Comparison of ENCODE assay signal across 16 cellular contexts in the genomic region with DNA sequence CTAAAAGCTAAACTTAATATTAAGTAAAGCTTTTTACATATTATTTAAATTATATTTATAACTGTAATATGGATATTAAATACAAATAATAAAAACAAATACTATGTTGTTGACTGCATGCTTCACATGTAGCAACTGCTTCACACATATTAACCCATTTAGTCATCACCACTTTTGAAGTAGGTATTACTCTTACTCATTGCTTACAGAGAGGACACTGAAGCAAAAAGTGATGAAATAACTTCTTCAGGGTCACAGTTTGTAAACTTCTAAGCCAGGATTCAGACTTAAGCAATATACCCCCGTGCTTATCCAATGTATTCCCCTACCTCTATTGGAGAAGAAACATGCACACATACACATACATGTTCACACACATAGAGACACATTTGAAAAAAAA.
A peak's percentile ranks its signal among the peaks of the same experiment; 100 is the strongest.
DNase-seq lines count a peak whose midpoint lies in the region; ATAC-seq and TF ChIP-seq lines count a peak whose summit lies in the region.
"Had no signal": no experiment of that assay in that cellular context is flagged by ENCODE, and none has a peak within 500 bp of the region (broad histone marks: within the 10 kb centered on the region; RNA-seq: fewer than 3 reads in every experiment).

No MANE protein-coding gene starts in this region.

- ATAC-seq in WTC11 (no peak), gastrocnemius medialis (no peak), HG02885 (IDR thresholded peaks at IDR 0.05; ENCODE audit: poor library complexity, unreplicated experiment) (no peak), GM19023 (IDR thresholded peaks at IDR 0.05; ENCODE audit: unreplicated experiment) (no peak)
- ATAC-seq: left lung had no signal

- no peak overlapping the region for H3K4me3 ChIP-seq in ACC112 (ENCODE audit: low read depth, low read length)
- no peak overlapping the region for H3K4me3 ChIP-seq in fibroblast of mammary gland (ENCODE audit: control insufficient read depth, low read depth, low read length)
- no peak overlapping the region for H3K4me3 ChIP-seq in gastrocnemius medialis
- H3K4me3 ChIP-seq: left lung had no signal

- no peak for TF ChIP-seq CTCF in WTC11 (IDR thresholded peaks at IDR 0.05)
- TF ChIP-seq CTCF in fibroblast of mammary gland (conservative IDR thresholded peaks at IDR 0.05; ENCODE audit: control insufficient read depth, insufficient read depth, low read depth, low read length) = no peak
- TF ChIP-seq CTCF in gastrocnemius medialis (IDR thresholded peaks at IDR 0.05 in 4 of 5, conservative IDR thresholded peaks at IDR 0.05 in 1 of 5) = no peak

- CTCF ChIA-PET in WTC11 (lab: Charles Lee) = no interaction called here

- intact Hi-C loops in gastrocnemius medialis (cut with DNase I; ENCODE audit: low total_unique reads) = no loop called here

- no peak for TF ChIP-seq POLR2A in gastrocnemius medialis (IDR thresholded peaks at IDR 0.05)

- H2AFZ ChIP-seq in ACC112 (ENCODE audit: low read length, unreplicated experiment) = no peak overlapping the region

- H3K4me1 ChIP-seq in ACC112 (ENCODE audit: control insufficient read depth, insufficient read depth, low read length, unreplicated experiment) (peaks cover 25% of the 10 kb centered on the region), gastrocnemius medialis (no peaks in the 10 kb centered on the region)
- H3K4me1 ChIP-seq: left lung had no signal

- H3K27me3 Mint-ChIP-seq in WTC11 (ENCODE audit: low read depth) = no peaks in the 10 kb centered on the region
- H3K27me3 Mint-ChIP-seq: activated CD4-positive, alpha-beta T cell treated with anti-CD3 and anti-CD28 coated beads, Interleukin-2, amount 10 ng/mL, durations not matched to agents 24 days and 14 days; stimulated activated naive CD8-positive, alpha-beta T cell treated with anti-CD3 and anti-CD28 coated beads, Interleukin-15, Interleukin-2, amounts not matched to agents 100 ng/mL and 50 ng/mL, for 24 hours had no signal

- no peaks in the 10 kb centered on the region for H3K4me1 Mint-ChIP-seq in WTC11
- H3K4me1 Mint-ChIP-seq: activated CD4-positive, alpha-beta T cell treated with anti-CD3 and anti-CD28 coated beads, Interleukin-2, amount 10 ng/mL, durations not matched to agents 24 days and 14 days; H9 had no signal

- H3K9me3 Mint-ChIP-seq in WTC11 = peaks cover 8% of the 10 kb centered on the region
- H3K9me3 Mint-ChIP-seq: activated CD4-positive, alpha-beta T cell treated with anti-CD3 and anti-CD28 coated beads, Interleukin-2, amount 10 ng/mL, durations not matched to agents 24 days and 14 days; H9 had no signal

- DNase-seq in HT1080 (ENCODE audit: low read depth) = peak; percentile 20
- DNase-seq in WTC11 (ENCODE audit: low spot score) = no peak
- DNase-seq in fibroblast of mammary gland (ENCODE audit: low read depth) = peak; percentile 65
- DNase-seq in gastrocnemius medialis = no peak
- no peak for DNase-seq in hippocampal formation (lab: John Stamatoyannopoulos, UW)
- DNase-seq: activated CD4-positive, alpha-beta T cell treated with anti-CD3 and anti-CD28 coated beads, Interleukin-2, amount 10 ng/mL, durations not matched to agents 24 days and 14 days; activated effector memory CD4-positive, alpha-beta T cell treated with Interleukin-2 at 50 U/mL for 16 hours; C1 segment of cervical spinal cord; H9; left lung; NCI-H1930; posterior cingulate gyrus had no signal

- H3K79me2 ChIP-seq in ACC112 (ENCODE audit: control insufficient read depth, insufficient read depth, low read length, unreplicated experiment) = no peaks in the 10 kb centered on the region

- H3K36me3 ChIP-seq in ACC112 (ENCODE audit: insufficient read depth, low read length) = no peaks in the 10 kb centered on the region
- H3K36me3 ChIP-seq in gastrocnemius medialis = no peaks in the 10 kb centered on the region
- H3K36me3 ChIP-seq: left lung had no signal

- in situ Hi-C loops in gastrocnemius medialis (cut with MboI; ENCODE audit: low sequenced_read_pairs in 4 of 4) = no loop called here

- POLR2A ChIA-PET in WTC11 (lab: Charles Lee) = no interaction called here

- no peaks in the 10 kb centered on the region for H3K36me3 Mint-ChIP-seq in WTC11

- H3K27me3 ChIP-seq in ACC112 (ENCODE audit: insufficient read depth, low read length) (no peaks in the 10 kb centered on the region), gastrocnemius medialis (no peaks in the 10 kb centered on the region)
- H3K27me3 ChIP-seq: left lung had no signal

- H3K9me3 ChIP-seq in gastrocnemius medialis = no peaks in the 10 kb centered on the region
- H3K9me3 ChIP-seq: left lung had no signal

- no peak overlapping the region for H3K4me3 Mint-ChIP-seq in WTC11
- H3K4me3 Mint-ChIP-seq: activated CD4-positive, alpha-beta T cell treated with anti-CD3 and anti-CD28 coated beads, Interleukin-2, amount 10 ng/mL, durations not matched to agents 24 days and 14 days; H9; stimulated activated naive CD8-positive, alpha-beta T cell treated with anti-CD3 and anti-CD28 coated beads, Interleukin-15, Interleukin-2, amounts not matched to agents 100 ng/mL and 50 ng/mL, for 24 hours had no signal

- H3K27ac ChIP-seq in ACC112 (ENCODE audit: low read depth, low read length) (peak overlapping the region; percentile 66), gastrocnemius medialis (no peak overlapping the region)
- H3K27ac ChIP-seq: left lung had no signal

- no peak overlapping the region for H3K27ac Mint-ChIP-seq in WTC11
- H3K27ac Mint-ChIP-seq: activated CD4-positive, alpha-beta T cell treated with anti-CD3 and anti-CD28 coated beads, Interleukin-2, amount 10 ng/mL, durations not matched to agents 24 days and 14 days; H9; stimulated activated naive CD8-positive, alpha-beta T cell treated with anti-CD3 and anti-CD28 coated beads, Interleukin-15, Interleukin-2, amounts not matched to agents 100 ng/mL and 50 ng/mL, for 24 hours had no signal

TF ChIP-seq in WTC11, 78 proteins besides CTCF, POLR2A, EP300 and RAD21:
- TF ChIP-seq HMGA2 (CRISPR knock-in tag; IDR thresholded peaks at IDR 0.05) (peak; percentile 11; the same call in 1 of the 2 replicates), TCF7 (CRISPR knock-in tag; IDR thresholded peaks at IDR 0.05; ENCODE audit: low read depth) (no peak)

Comparison
In these comparisons a context has a peak if more than half of its experiments do, and no peak if none do; other contexts are left out.
1. DNase-seq: peak in HT1080 (single experiment) and fibroblast of mammary gland (single experiment); none in WTC11 (single experiment), gastrocnemius medialis (0 of 2) and hippocampal formation (0 of 2).